Comparison of ENCODE assay signal across 1 cellular context in genomic region chr20:49281059-49281912, GRCh38.
TF ChIP-seq lines count a peak whose summit lies in the region.

No MANE protein-coding gene starts in this region.

TF ChIP-seq in HepG2, 621 proteins besides CTCF, POLR2A, EP300 and RAD21 (continued from another document and continues in another):
- TF ChIP-seq CREB3 (CRISPR knock-in tag; IDR thresholded peaks at IDR 0.05): 0 out of 2 replicates have a peak, but pooled peaks have one; percentile 17
- no peak for TF ChIP-seq SIX4 (CRISPR knock-in tag; IDR thresholded peaks at IDR 0.05)
- TF ChIP-seq ZFYVE20 (CRISPR knock-in tag; IDR thresholded peaks at IDR 0.05; ENCODE audit: borderline replicate concordance, low read depth): no peak
- no peak for TF ChIP-seq ZNF567 (CRISPR knock-in tag; IDR thresholded peaks at IDR 0.05; ENCODE audit: borderline replicate concordance)
- TF ChIP-seq NCOR1 (IDR thresholded peaks at IDR 0.05; ENCODE audit: borderline replicate concordance, low read length): no peak; the same call in 1 of the 2 replicates
- no peak for TF ChIP-seq CBX5 (CRISPR knock-in tag; IDR thresholded peaks at IDR 0.05; ENCODE audit: borderline replicate concordance)
- peak; percentile 14; the same call in 1 of the 2 replicates for TF ChIP-seq ZNF224 (CRISPR knock-in tag; IDR thresholded peaks at IDR 0.05)
- no peak; the same call in 1 of the 2 replicates for TF ChIP-seq SSRP1 (CRISPR knock-in tag; IDR thresholded peaks at IDR 0.05)
- TF ChIP-seq, protein P1, sequence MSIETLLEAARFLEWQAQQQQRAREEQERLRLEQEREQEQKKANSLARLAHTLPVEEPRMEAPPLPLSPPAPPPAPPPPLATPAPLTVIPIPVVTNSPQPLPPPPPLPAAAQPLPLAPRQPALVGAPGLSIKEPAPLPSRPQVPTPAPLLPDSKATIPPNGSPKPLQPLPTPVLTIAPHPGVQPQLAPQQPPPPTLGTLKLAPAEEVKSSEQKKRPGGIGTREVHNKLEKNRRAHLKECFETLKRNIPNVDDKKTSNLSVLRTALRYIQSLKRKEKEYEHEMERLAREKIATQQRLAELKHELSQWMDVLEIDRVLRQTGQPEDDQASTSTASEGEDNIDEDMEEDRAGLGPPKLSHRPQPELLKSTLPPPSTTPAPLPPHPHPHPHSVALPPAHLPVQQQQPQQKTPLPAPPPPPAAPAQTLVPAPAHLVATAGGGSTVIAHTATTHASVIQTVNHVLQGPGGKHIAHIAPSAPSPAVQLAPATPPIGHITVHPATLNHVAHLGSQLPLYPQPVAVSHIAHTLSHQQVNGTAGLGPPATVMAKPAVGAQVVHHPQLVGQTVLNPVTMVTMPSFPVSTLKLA (IDR thresholded peaks at IDR 0.05): peak; percentile 74
- no peak for TF ChIP-seq CHCHD3 (CRISPR knock-in tag; IDR thresholded peaks at IDR 0.05)
- no peak for TF ChIP-seq TAF15 (IDR thresholded peaks at IDR 0.05; ENCODE audit: low read depth, low read length, poor library complexity, severe bottlenecking)
- TF ChIP-seq, protein P2, sequence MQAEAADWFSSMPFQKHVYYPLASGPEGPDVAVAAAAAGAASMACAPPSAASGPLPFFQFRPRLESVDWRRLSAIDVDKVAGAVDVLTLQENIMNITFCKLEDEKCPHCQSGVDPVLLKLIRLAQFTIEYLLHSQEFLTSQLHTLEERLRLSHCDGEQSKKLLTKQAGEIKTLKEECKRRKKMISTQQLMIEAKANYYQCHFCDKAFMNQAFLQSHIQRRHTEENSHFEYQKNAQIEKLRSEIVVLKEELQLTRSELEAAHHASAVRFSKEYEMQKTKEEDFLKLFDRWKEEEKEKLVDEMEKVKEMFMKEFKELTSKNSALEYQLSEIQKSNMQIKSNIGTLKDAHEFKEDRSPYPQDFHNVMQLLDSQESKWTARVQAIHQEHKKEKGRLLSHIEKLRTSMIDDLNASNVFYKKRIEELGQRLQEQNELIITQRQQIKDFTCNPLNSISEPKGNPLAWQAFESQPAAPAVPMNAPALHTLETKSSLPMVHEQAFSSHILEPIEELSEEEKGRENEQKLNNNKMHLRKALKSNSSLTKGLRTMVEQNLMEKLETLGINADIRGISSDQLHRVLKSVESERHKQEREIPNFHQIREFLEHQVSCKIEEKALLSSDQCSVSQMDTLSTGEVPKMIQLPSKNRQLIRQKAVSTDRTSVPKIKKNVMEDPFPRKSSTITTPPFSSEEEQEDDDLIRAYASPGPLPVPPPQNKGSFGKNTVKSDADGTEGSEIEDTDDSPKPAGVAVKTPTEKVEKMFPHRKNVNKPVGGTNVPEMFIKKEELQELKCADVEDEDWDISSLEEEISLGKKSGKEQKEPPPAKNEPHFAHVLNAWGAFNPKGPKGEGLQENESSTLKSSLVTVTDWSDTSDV (CRISPR knock-in tag; IDR thresholded peaks at IDR 0.05): no peak
- no peak for TF ChIP-seq ZNF382 (CRISPR knock-in tag; IDR thresholded peaks at IDR 0.05; ENCODE audit: borderline replicate concordance)
- peak; percentile 22; the same call in 1 of the 2 replicates for TF ChIP-seq NR2C2 (CRISPR knock-in tag; IDR thresholded peaks at IDR 0.05; ENCODE audit: borderline replicate concordance)
- no peak for TF ChIP-seq KLF12 (CRISPR knock-in tag; IDR thresholded peaks at IDR 0.05; ENCODE audit: borderline replicate concordance)
- no peak for TF ChIP-seq KLF16 (CRISPR knock-in tag; IDR thresholded peaks at IDR 0.05)
- TF ChIP-seq, protein P3, sequence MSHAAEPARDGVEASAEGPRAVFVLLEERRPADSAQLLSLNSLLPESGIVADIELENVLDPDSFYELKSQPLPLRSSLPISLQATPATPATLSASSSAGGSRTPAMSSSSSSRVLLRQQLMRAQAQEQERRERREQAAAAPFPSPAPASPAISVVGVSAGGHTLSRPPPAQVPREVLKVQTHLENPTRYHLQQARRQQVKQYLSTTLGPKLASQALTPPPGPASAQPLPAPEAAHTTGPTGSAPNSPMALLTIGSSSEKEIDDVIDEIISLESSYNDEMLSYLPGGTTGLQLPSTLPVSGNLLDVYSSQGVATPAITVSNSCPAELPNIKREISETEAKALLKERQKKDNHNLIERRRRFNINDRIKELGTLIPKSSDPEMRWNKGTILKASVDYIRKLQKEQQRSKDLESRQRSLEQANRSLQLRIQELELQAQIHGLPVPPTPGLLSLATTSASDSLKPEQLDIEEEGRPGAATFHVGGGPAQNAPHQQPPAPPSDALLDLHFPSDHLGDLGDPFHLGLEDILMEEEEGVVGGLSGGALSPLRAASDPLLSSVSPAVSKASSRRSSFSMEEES (CRISPR knock-in tag; IDR thresholded peaks at IDR 0.05): no peak
- TF ChIP-seq AGO1 (IDR thresholded peaks at IDR 0.05; ENCODE audit: low read depth, low read length, poor library complexity, severe bottlenecking): no peak
- no peak for TF ChIP-seq HMGA1 (CRISPR knock-in tag; conservative IDR thresholded peaks at IDR 0.05)
- peak; percentile 53; the same call in 1 of the 2 replicates for TF ChIP-seq ZC3H4 (CRISPR knock-in tag; IDR thresholded peaks at IDR 0.05; ENCODE audit: borderline replicate concordance)
- TF ChIP-seq, protein P4, sequence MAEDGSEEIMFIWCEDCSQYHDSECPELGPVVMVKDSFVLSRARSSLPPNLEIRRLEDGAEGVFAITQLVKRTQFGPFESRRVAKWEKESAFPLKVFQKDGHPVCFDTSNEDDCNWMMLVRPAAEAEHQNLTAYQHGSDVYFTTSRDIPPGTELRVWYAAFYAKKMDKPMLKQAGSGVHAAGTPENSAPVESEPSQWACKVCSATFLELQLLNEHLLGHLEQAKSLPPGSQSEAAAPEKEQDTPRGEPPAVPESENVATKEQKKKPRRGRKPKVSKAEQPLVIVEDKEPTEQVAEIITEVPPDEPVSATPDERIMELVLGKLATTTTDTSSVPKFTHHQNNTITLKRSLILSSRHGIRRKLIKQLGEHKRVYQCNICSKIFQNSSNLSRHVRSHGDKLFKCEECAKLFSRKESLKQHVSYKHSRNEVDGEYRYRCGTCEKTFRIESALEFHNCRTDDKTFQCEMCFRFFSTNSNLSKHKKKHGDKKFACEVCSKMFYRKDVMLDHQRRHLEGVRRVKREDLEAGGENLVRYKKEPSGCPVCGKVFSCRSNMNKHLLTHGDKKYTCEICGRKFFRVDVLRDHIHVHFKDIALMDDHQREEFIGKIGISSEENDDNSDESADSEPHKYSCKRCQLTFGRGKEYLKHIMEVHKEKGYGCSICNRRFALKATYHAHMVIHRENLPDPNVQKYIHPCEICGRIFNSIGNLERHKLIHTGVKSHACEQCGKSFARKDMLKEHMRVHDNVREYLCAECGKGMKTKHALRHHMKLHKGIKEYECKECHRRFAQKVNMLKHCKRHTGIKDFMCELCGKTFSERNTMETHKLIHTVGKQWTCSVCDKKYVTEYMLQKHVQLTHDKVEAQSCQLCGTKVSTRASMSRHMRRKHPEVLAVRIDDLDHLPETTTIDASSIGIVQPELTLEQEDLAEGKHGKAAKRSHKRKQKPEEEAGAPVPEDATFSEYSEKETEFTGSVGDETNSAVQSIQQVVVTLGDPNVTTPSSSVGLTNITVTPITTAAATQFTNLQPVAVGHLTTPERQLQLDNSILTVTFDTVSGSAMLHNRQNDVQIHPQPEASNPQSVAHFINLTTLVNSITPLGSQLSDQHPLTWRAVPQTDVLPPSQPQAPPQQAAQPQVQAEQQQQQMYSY (CRISPR knock-in tag; IDR thresholded peaks at IDR 0.05): no peak
- no peak; the same call in 1 of the 2 replicates for TF ChIP-seq ZNF451 (CRISPR knock-in tag; IDR thresholded peaks at IDR 0.05)
- TF ChIP-seq ATRX (CRISPR knock-in tag; IDR thresholded peaks at IDR 0.05; ENCODE audit: borderline replicate concordance): no peak
- no peak for TF ChIP-seq E2F1 (CRISPR knock-in tag; IDR thresholded peaks at IDR 0.05)
- TF ChIP-seq SP1 (IDR thresholded peaks at IDR 0.05): no peak
- TF ChIP-seq SP1 (CRISPR knock-in tag; IDR thresholded peaks at IDR 0.05): no peak
- no peak for TF ChIP-seq ZNF180 (CRISPR knock-in tag; IDR thresholded peaks at IDR 0.05; ENCODE audit: borderline replicate concordance, low read depth)
- no peak for TF ChIP-seq ZNF768 (CRISPR knock-in tag; IDR thresholded peaks at IDR 0.05)
- no peak for TF ChIP-seq ZNF737 (CRISPR knock-in tag; IDR thresholded peaks at IDR 0.05; ENCODE audit: borderline replicate concordance)
- no peak for TF ChIP-seq GATAD1 (CRISPR knock-in tag; IDR thresholded peaks at IDR 0.05)
- no peak for TF ChIP-seq GLMP (CRISPR knock-in tag; IDR thresholded peaks at IDR 0.05; ENCODE audit: borderline replicate concordance)
- TF ChIP-seq YEATS2 (CRISPR knock-in tag; IDR thresholded peaks at IDR 0.05; ENCODE audit: borderline replicate concordance): peak; percentile 66; the same call in 1 of the 2 replicates
- peak; percentile 97 for TF ChIP-seq TFAP4 (IDR thresholded peaks at IDR 0.05; ENCODE audit: borderline replicate concordance, low read depth)
- no peak for TF ChIP-seq ZNF160 (CRISPR knock-in tag; IDR thresholded peaks at IDR 0.05)
- no peak; the same call in 1 of the 2 replicates for TF ChIP-seq HNRNPL (IDR thresholded peaks at IDR 0.05; ENCODE audit: low read depth, low read length)
- TF ChIP-seq EHMT2 (IDR thresholded peaks at IDR 0.05; ENCODE audit: borderline replicate concordance, low read depth, low read length): no peak
- TF ChIP-seq ZNF784 (CRISPR knock-in tag; IDR thresholded peaks at IDR 0.05; ENCODE audit: borderline replicate concordance): no peak
- TF ChIP-seq, protein P5, sequence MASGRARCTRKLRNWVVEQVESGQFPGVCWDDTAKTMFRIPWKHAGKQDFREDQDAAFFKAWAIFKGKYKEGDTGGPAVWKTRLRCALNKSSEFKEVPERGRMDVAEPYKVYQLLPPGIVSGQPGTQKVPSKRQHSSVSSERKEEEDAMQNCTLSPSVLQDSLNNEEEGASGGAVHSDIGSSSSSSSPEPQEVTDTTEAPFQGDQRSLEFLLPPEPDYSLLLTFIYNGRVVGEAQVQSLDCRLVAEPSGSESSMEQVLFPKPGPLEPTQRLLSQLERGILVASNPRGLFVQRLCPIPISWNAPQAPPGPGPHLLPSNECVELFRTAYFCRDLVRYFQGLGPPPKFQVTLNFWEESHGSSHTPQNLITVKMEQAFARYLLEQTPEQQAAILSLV (CRISPR knock-in tag; IDR thresholded peaks at IDR 0.05; ENCODE audit: borderline replicate concordance): 0 out of 2 replicates have a peak, but pooled peaks have one; percentile 54
- TF ChIP-seq ZNF24 (IDR thresholded peaks at IDR 0.05): no peak
- TF ChIP-seq RFX3 (CRISPR knock-in tag; IDR thresholded peaks at IDR 0.05): peak; percentile 84
- TF ChIP-seq SRSF9 (IDR thresholded peaks at IDR 0.05; ENCODE audit: borderline replicate concordance, insufficient read depth, low read depth, low read length, poor library complexity, severe bottlenecking): no peak
- TF ChIP-seq, protein P6, sequence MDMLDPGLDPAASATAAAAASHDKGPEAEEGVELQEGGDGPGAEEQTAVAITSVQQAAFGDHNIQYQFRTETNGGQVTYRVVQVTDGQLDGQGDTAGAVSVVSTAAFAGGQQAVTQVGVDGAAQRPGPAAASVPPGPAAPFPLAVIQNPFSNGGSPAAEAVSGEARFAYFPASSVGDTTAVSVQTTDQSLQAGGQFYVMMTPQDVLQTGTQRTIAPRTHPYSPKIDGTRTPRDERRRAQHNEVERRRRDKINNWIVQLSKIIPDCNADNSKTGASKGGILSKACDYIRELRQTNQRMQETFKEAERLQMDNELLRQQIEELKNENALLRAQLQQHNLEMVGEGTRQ (IDR thresholded peaks at IDR 0.05; ENCODE audit: low read depth, low read length): no peak
- TF ChIP-seq, protein P6 (CRISPR knock-in tag; IDR thresholded peaks at IDR 0.05; ENCODE audit: borderline replicate concordance): 0 out of 2 replicates have a peak, but pooled peaks have one; percentile 26
- TF ChIP-seq FIP1L1 (IDR thresholded peaks at IDR 0.05; ENCODE audit: borderline replicate concordance, insufficient read depth, low read depth, low read length): no peak
